In genomic region chr2:65023742-65024141, GRCh38 we compare ENCODE assay signal across 19 cellular contexts. TPM values are rescaled to one million over a fixed set of nuclear protein-coding genes. Genes with fewer than 3 reads are reported as not detected.
DNase-seq lines count a peak whose midpoint lies in the region; ATAC-seq, FAIRE-seq and TF ChIP-seq lines count a peak whose summit lies in the region.
"Had no signal": no experiment of that assay in that cellular context is flagged by ENCODE, and none has a peak within 500 bp of the region (broad histone marks: within the 10 kb centered on the region; RNA-seq: fewer than 3 reads in every experiment).

No MANE protein-coding gene starts in this region.

- H3K4me2 ChIP-seq in astrocyte (ENCODE audit: low read length) (no peak overlapping the region), keratinocyte (ENCODE audit: control insufficient read depth, extremely low read depth, insufficient read depth, low read depth, low read length) (peak overlapping the region; percentile 25), smooth muscle cell (peak overlapping the region; percentile 2)

- H3F3A ChIP-seq in smooth muscle cell (ENCODE audit: low read depth): peaks cover 10% of the 10 kb centered on the region

- WGBS in smooth muscle cell (ENCODE audit: low lambda C conversion rate): 57% methylated on average over 8 of the region's 8 CpGs

- H3K9me3 ChIP-seq in astrocyte (ENCODE audit: insufficient read depth, low read depth, low read length) (no peaks in the 10 kb centered on the region), keratinocyte (ENCODE audit: control insufficient read depth, low read depth, low read length) (no peaks in the 10 kb centered on the region), smooth muscle cell (replicated peaks; ENCODE audit: low read depth) (no peaks in the 10 kb centered on the region)

- H3K27me3 Mint-ChIP-seq in astrocyte (ENCODE audit: low read depth, unreplicated experiment): no peaks in the 10 kb centered on the region
- H3K27me3 Mint-ChIP-seq in activated CD4-positive, alpha-beta T cell treated with anti-CD3 and anti-CD28 coated beads for 36 hours: no peaks in the 10 kb centered on the region

- H3K4me1 ChIP-seq in astrocyte (ENCODE audit: insufficient read depth, low read length) (peaks cover 10% of the 10 kb centered on the region), keratinocyte (ENCODE audit: control insufficient read depth, extremely low read depth, insufficient read depth, low read length) (peaks cover 22% of the 10 kb centered on the region), smooth muscle cell (ENCODE audit: low read depth) (no peaks in the 10 kb centered on the region)

- intact Hi-C loops in activated CD4-positive, alpha-beta T cell treated with anti-CD3 and anti-CD28 coated beads for 36 hours (cut with DNase I, micrococcal nuclease): no loop called here

- peak overlapping the region; percentile 65 for H3K27ac ChIP-seq in astrocyte (ENCODE audit: low read depth, low read length)
- H3K27ac ChIP-seq in keratinocyte (ENCODE audit: control insufficient read depth, insufficient read depth, low read length): peak overlapping the region; percentile 84
- H3K27ac ChIP-seq in smooth muscle cell (ENCODE audit: low read depth): peak overlapping the region; percentile 76
- H3K27ac ChIP-seq: 22Rv1, C4-2B, HL-60 had no signal

- TF ChIP-seq CTCF in astrocyte (IDR thresholded peaks at IDR 0.05; ENCODE audit: insufficient read depth, low read depth, low read length) (no peak), keratinocyte (optimal IDR thresholded peaks at IDR 0.05 in 1 of 3, IDR thresholded peaks at IDR 0.05 in 1 of 3, conservative IDR thresholded peaks at IDR 0.05 in 1 of 3; ENCODE audit: extremely low read depth in 1 of 3, insufficient read depth in 2 of 3, low read length in 3 of 3) (no peak), smooth muscle cell (IDR thresholded peaks at IDR 0.05; ENCODE audit: borderline replicate concordance, insufficient read depth, poor library complexity, severe bottlenecking) (no peak)

- H3K36me3 ChIP-seq in astrocyte (ENCODE audit: insufficient read depth, low read length) (peaks cover 2% of the 10 kb centered on the region), keratinocyte (ENCODE audit: control insufficient read depth in 2 of 2, extremely low read depth in 1 of 2, insufficient read depth in 2 of 2, low read length in 2 of 2) (peaks cover 5 to 18% of the 10 kb centered on the region in 2 experiments), smooth muscle cell (ENCODE audit: low read depth) (no peaks in the 10 kb centered on the region)

- H3K4me3 ChIP-seq in astrocyte (ENCODE audit: insufficient read depth, low read depth, low read length): no peak overlapping the region
- H3K4me3 ChIP-seq in keratinocyte (ENCODE audit: control insufficient read depth in 2 of 3, extremely low read depth in 1 of 3, insufficient read depth in 2 of 3, low read depth in 1 of 3, low read length in 3 of 3): no peak overlapping the region
- no peak overlapping the region for H3K4me3 ChIP-seq in smooth muscle cell
- H3K4me3 ChIP-seq: GM12878 had no signal

- no peaks in the 10 kb centered on the region for H3K9me3 Mint-ChIP-seq in astrocyte (ENCODE audit: unreplicated experiment)
- no peaks in the 10 kb centered on the region for H3K9me3 Mint-ChIP-seq in activated CD4-positive, alpha-beta T cell treated with anti-CD3 and anti-CD28 coated beads for 36 hours (ENCODE audit: low read depth)

- no peaks in the 10 kb centered on the region for H3K9me1 ChIP-seq in keratinocyte (ENCODE audit: control insufficient read depth, extremely low read depth, insufficient read depth, low read length)

- peak overlapping the region; percentile 95 for H3K27ac Mint-ChIP-seq in astrocyte (ENCODE audit: unreplicated experiment)
- H3K27ac Mint-ChIP-seq in activated CD4-positive, alpha-beta T cell treated with anti-CD3 and anti-CD28 coated beads for 36 hours: no peak overlapping the region

- dilution Hi-C loops in keratinocyte (cut with MboI; ENCODE audit: extremely low pct_ligation_motif_present, low sequenced_read_pairs): no loop called here

- H3K79me2 ChIP-seq in astrocyte (ENCODE audit: insufficient read depth, low read length) (no peaks in the 10 kb centered on the region), keratinocyte (ENCODE audit: control insufficient read depth, insufficient read depth, low read length) (no peaks in the 10 kb centered on the region), smooth muscle cell (ENCODE audit: low read depth) (no peaks in the 10 kb centered on the region)

- H2AFZ ChIP-seq in astrocyte (ENCODE audit: low read depth, low read length): no peak overlapping the region
- no peak overlapping the region for H2AFZ ChIP-seq in keratinocyte (ENCODE audit: control insufficient read depth, low read length)
- no peak overlapping the region for H2AFZ ChIP-seq in smooth muscle cell (ENCODE audit: low read depth)

- H3K36me3 Mint-ChIP-seq in astrocyte (ENCODE audit: low read depth, unreplicated experiment): peaks cover 28% of the 10 kb centered on the region
- H3K36me3 Mint-ChIP-seq in activated CD4-positive, alpha-beta T cell treated with anti-CD3 and anti-CD28 coated beads for 36 hours (ENCODE audit: low read depth): peaks cover 17% of the 10 kb centered on the region

- DNase-seq in NCI-H82 (lab: John Stamatoyannopoulos, UW): peak; percentile 47
- DNase-seq in NCI-H82 treated with DMSO at 0.1 percent for 48 hours (lab: John Stamatoyannopoulos, UW; ENCODE audit: unreplicated experiment): no peak
- no peak for DNase-seq in astrocyte (ENCODE audit: low read depth)
- DNase-seq in keratinocyte (ENCODE audit: low read depth, low spot score): no peak
- no peak for DNase-seq in smooth muscle cell (lab: John Stamatoyannopoulos, UW; ENCODE audit: unreplicated experiment)
- no peak for DNase-seq in NOMO-1 (lab: John Stamatoyannopoulos, UW; ENCODE audit: unreplicated experiment in 2 of 2)
- DNase-seq in activated CD4-positive, alpha-beta T cell treated with anti-CD3 and anti-CD28 coated beads for 36 hours: no peak
- DNase-seq: COR-L47, KBM-7, NCI-H1092, NCI-H2227 treated with DMSO at 0.1 percent for 48 hours, NCI-H526, SHP77 treated with DMSO at 0.1 percent for 48 hours had no signal

- POLR2A ChIA-PET in activated CD4-positive, alpha-beta T cell treated with anti-CD3 and anti-CD28 coated beads for 36 hours (lab: Charles Lee): interaction anchor here (0.7 kb wide), 1 partner anchor 88 kb away, joined by 4 read pairs; no protein-coding TSS in a partner anchor

- ATAC-seq in HG02798 (IDR thresholded peaks at IDR 0.05; ENCODE audit: poor library complexity, unreplicated experiment): no peak
- no peak for ATAC-seq in activated CD4-positive, alpha-beta T cell treated with anti-CD3 and anti-CD28 coated beads for 36 hours
- ATAC-seq: GM12878 had no signal

- FAIRE-seq in astrocyte (lab: Jason Lieb, UNC) (no peak), keratinocyte (lab: Jason Lieb, UNC) (no peak)
- FAIRE-seq: GM18507 had no signal

- CTCF ChIA-PET in activated CD4-positive, alpha-beta T cell treated with anti-CD3 and anti-CD28 coated beads for 36 hours (lab: Charles Lee): interaction anchor here (1.9 kb wide), 1 partner anchor 14 kb away, joined by 5 read pairs; no protein-coding TSS in a partner anchor

- no peaks in the 10 kb centered on the region for H4K20me1 ChIP-seq in astrocyte (ENCODE audit: insufficient read depth, low read length)
- no peaks in the 10 kb centered on the region for H4K20me1 ChIP-seq in keratinocyte (ENCODE audit: control insufficient read depth, extremely low read depth, insufficient read depth, low read length)
- no peaks in the 10 kb centered on the region for H4K20me1 ChIP-seq in smooth muscle cell (ENCODE audit: low read depth)

- H3K27me3 ChIP-seq in astrocyte (ENCODE audit: insufficient read depth, low read length): no peaks in the 10 kb centered on the region
- no peaks in the 10 kb centered on the region for H3K27me3 ChIP-seq in keratinocyte (ENCODE audit: control insufficient read depth, extremely low read depth, insufficient read depth, low read length)
- no peaks in the 10 kb centered on the region for H3K27me3 ChIP-seq in smooth muscle cell (ENCODE audit: low read depth)

- peaks cover 25% of the 10 kb centered on the region for H3K4me1 Mint-ChIP-seq in astrocyte (ENCODE audit: low read depth, unreplicated experiment)
- peaks cover 4% of the 10 kb centered on the region for H3K4me1 Mint-ChIP-seq in activated CD4-positive, alpha-beta T cell treated with anti-CD3 and anti-CD28 coated beads for 36 hours

- no peak overlapping the region for H3K9ac ChIP-seq in astrocyte (ENCODE audit: low read length)
- H3K9ac ChIP-seq in keratinocyte (ENCODE audit: control insufficient read depth, extremely low read depth, insufficient read depth, low read length): peak overlapping the region; percentile 30
- peak overlapping the region; percentile 22 for H3K9ac ChIP-seq in smooth muscle cell (ENCODE audit: low read depth)

- no peak overlapping the region for H3K4me3 Mint-ChIP-seq in astrocyte (ENCODE audit: unreplicated experiment)
- no peak overlapping the region for H3K4me3 Mint-ChIP-seq in activated CD4-positive, alpha-beta T cell treated with anti-CD3 and anti-CD28 coated beads for 36 hours

RNA-seq across cellular contexts. Expression of gene CEP68, which starts 32.5 kb away (rescaled TPM):
- 6.9 and 8.1 TPM in 2 replicates for total RNA-seq in astrocyte
- polyA plus RNA-seq in keratinocyte: 3.9 to 5.5 TPM (median 4.1 TPM) in 3 replicates
- 2.3 TPM for polyA plus RNA-seq in keratinocyte (2011; ENCODE audit: low read depth)
- 3.8 and 4.3 TPM in 2 replicates for polyA plus RNA-seq in keratinocyte (2011; cell fraction: cytosol; rRNA removed)
- polyA plus RNA-seq in keratinocyte (2011; cell fraction: nucleus; rRNA removed): 4.6 and 5.7 TPM in 2 replicates
- polyA plus RNA-seq in keratinocyte (2012; ENCODE audit: low replicate concordance): 3.1 and 3.5 TPM in 2 replicates
- polyA minus RNA-seq in keratinocyte: 4.8 to 8.3 TPM (median 5.3 TPM) in 3 replicates
- polyA minus RNA-seq in keratinocyte (2011; cell fraction: cytosol; rRNA and poly(A)+ RNA removed): 1.9 TPM
- polyA minus RNA-seq in keratinocyte (2011; cell fraction: nucleus; rRNA and poly(A)+ RNA removed): 3.5 and 3.6 TPM in 2 replicates
- 3.2 and 5.7 TPM in 2 replicates for total RNA-seq in smooth muscle cell
- polyA plus RNA-seq in smooth muscle cell: 8.4 and 12.8 TPM in 2 replicates
- 1 to 10 TPM; 4.9 to 6.0 TPM for total RNA-seq in activated CD4-positive, alpha-beta T cell treated with anti-CD3 and anti-CD28 coated beads for 36 hours

RNA-seq across cellular contexts. Expression of gene SLC1A4, which starts 34.5 kb away (rescaled TPM):
- total RNA-seq in astrocyte (45.9 and 48.9 TPM in 2 replicates), smooth muscle cell (11.9 and 14.2 TPM in 2 replicates)
- polyA plus RNA-seq in keratinocyte (6.3 to 9.2 TPM (median 8.2 TPM) in 3 replicates), smooth muscle cell (13.8 and 16.9 TPM in 2 replicates)
- 8.0 TPM for polyA plus RNA-seq in keratinocyte (2011; ENCODE audit: low read depth)
- 6.0 and 7.4 TPM in 2 replicates for polyA plus RNA-seq in keratinocyte (2011; cell fraction: cytosol; rRNA removed)
- polyA plus RNA-seq in keratinocyte (2011; cell fraction: nucleus; rRNA removed): 16.6 and 17.1 TPM in 2 replicates
- 8.3 and 9.0 TPM in 2 replicates for polyA plus RNA-seq in keratinocyte (2012; ENCODE audit: low replicate concordance)
- 14.6 to 32.8 TPM (median 16.0 TPM) in 3 replicates for polyA minus RNA-seq in keratinocyte
- polyA minus RNA-seq in keratinocyte (2011; cell fraction: cytosol; rRNA and poly(A)+ RNA removed): 16.1 TPM
- polyA minus RNA-seq in keratinocyte (2011; cell fraction: nucleus; rRNA and poly(A)+ RNA removed): 15.9 and 19.9 TPM in 2 replicates
- 10 to 100 TPM; 15.7 to 16.7 TPM for total RNA-seq in activated CD4-positive, alpha-beta T cell treated with anti-CD3 and anti-CD28 coated beads for 36 hours
